In genomic region chr5:133968057-133968993, GRCh38 we compare ENCODE assay signal across 8 cellular contexts. TPM values are rescaled to one million over a fixed set of nuclear protein-coding genes. Genes with fewer than 3 reads are reported as not detected.
A peak's percentile ranks its signal among the peaks of the same experiment; 100 is the strongest.
DNase-seq lines count a peak whose midpoint lies in the region; ATAC-seq and TF ChIP-seq lines count a peak whose summit lies in the region.

Gene C5orf15, minus strand, starts transcription at chr5:133968625. Its CDS starts 41 bp downstream, at chr5:133968584.

- POLR2A ChIA-PET in activated B cell treated with CpG ODN at 0.5 μM for 24 hours (lab: Charles Lee), result interaction anchor here (0.6 to 4.0 kb wide), 14 partner anchors 10 to 865 kb away, joined by 3 to 22 read pairs (median 4); partner anchors contain the start of gene VDAC1

- H3K27me3 Mint-ChIP-seq in activated B cell treated with CpG ODN at 0.5 μM for 24 hours (no peaks in the 10 kb centered on the region), immature natural killer cell (ENCODE audit: low read depth in 3 of 3) (peaks cover 0 to 10% (median 8%) of the 10 kb centered on the region in 3 donors)

- H3K4me3 Mint-ChIP-seq in activated B cell treated with CpG ODN at 0.5 μM for 24 hours (peak within 1 kb of the TSS; percentile 95), immature natural killer cell (peak within 1 kb of the TSS; percentile 95 to 100 (median 98))

- no peaks in the 10 kb centered on the region for H3K9me3 Mint-ChIP-seq in activated B cell treated with CpG ODN at 0.5 μM for 24 hours
- H3K9me3 Mint-ChIP-seq in immature natural killer cell, result no peaks in the 10 kb centered on the region

- H3K27ac Mint-ChIP-seq in activated B cell treated with CpG ODN at 0.5 μM for 24 hours, result peak within 1 kb of the TSS; percentile 96
- H3K27ac Mint-ChIP-seq in immature natural killer cell, result peak within 1 kb of the TSS; percentile 96 to 99 (median 98)

- peaks cover 63% of the 10 kb centered on the region for H3K36me3 Mint-ChIP-seq in activated B cell treated with CpG ODN at 0.5 μM for 24 hours (ENCODE audit: low read depth)
- peaks cover 0 to 4% (median 0%) of the 10 kb centered on the region in 3 donors for H3K36me3 Mint-ChIP-seq in immature natural killer cell

- intact Hi-C loops in activated B cell treated with CpG ODN at 0.5 μM for 24 hours (cut with micrococcal nuclease), result loop anchor here (1.0 to 5.0 kb wide), 5 partner anchors 11 to 916 kb away; partner anchors contain the start of gene HSPA4

- H3K4me1 Mint-ChIP-seq in activated B cell treated with CpG ODN at 0.5 μM for 24 hours (peaks cover 58% of the 10 kb centered on the region), immature natural killer cell (peaks cover 28 to 52% of the 10 kb centered on the region in 2 donors)

- CTCF ChIA-PET in activated B cell treated with CpG ODN at 0.5 μM for 24 hours (lab: Charles Lee), result interaction anchor here (1.1 to 3.1 kb wide), 3 partner anchors 11 to 71 kb away, joined by 3 to 20 read pairs (median 9); no protein-coding TSS in a partner anchor

- TF ChIP-seq POLR2A in GM18951 (IDR thresholded peaks at IDR 0.05; ENCODE audit: extremely low read depth, insufficient read depth, insufficient read length), result peak; percentile 83

- no peak for TF ChIP-seq CTCF in activated B cell treated with CpG ODN at 0.5 μM for 24 hours (IDR thresholded peaks at IDR 0.05)

- DNase-seq in AG08396 (ENCODE audit: low spot score) (peak; percentile 91), NCI-H345 (lab: John Stamatoyannopoulos, UW) (peak; percentile 93), activated B cell treated with CpG ODN at 0.5 μM for 24 hours (peak; percentile 83), caudate nucleus (lab: John Stamatoyannopoulos, UW) (peak; percentile 58 to 99 (median 93)), immature natural killer cell (peak; percentile 88 to 89 (median 89)), smooth muscle cell of the brain vasculature (ENCODE audit: low read depth, low spot score) (peak; percentile 94)

- H3K27ac ChIP-seq in caudate nucleus (ENCODE audit: low read depth, low read length), result peak within 1 kb of the TSS; percentile 91

- in situ Hi-C loops in GM18951 (cut with MboI; ENCODE audit: low sequenced_read_pairs, unreplicated experiment), result no loop called here

- ATAC-seq in HG03196 (IDR thresholded peaks at IDR 0.05; ENCODE audit: unreplicated experiment) (peak; percentile 94), activated B cell treated with CpG ODN at 0.5 μM for 24 hours (ENCODE audit: low read depth) (peak; percentile 90)

RNA-seq across cellular contexts. Expression of gene C5orf15, which starts in this region (rescaled TPM):
- total RNA-seq in activated B cell treated with CpG ODN at 0.5 μM for 24 hours, result 25.5 and 25.7 TPM in 2 replicates
- 10 to 100 TPM; 30.0 to 30.6 (median 30.3) TPM for polyA plus RNA-seq in immature natural killer cell

Comparison
In these comparisons a context has a peak if more than half of its experiments do, and no peak if none do; other contexts are left out.
1. Peak in every context shown above with its lines: DNase-seq, ATAC-seq and H3K27ac ChIP-seq.